Comparison of ENCODE assay signal across 1 cellular context in genomic region chr14:56004807-56005579, GRCh38.
TF ChIP-seq lines count a peak whose summit lies in the region.

No MANE protein-coding gene starts in this region.

TF ChIP-seq in SK-N-SH treated with all-trans-retinoic acid at 6 μM for 48 hours, 23 proteins besides CTCF, POLR2A, EP300 and RAD21 (continued from another document):
- TF ChIP-seq, protein P1, sequence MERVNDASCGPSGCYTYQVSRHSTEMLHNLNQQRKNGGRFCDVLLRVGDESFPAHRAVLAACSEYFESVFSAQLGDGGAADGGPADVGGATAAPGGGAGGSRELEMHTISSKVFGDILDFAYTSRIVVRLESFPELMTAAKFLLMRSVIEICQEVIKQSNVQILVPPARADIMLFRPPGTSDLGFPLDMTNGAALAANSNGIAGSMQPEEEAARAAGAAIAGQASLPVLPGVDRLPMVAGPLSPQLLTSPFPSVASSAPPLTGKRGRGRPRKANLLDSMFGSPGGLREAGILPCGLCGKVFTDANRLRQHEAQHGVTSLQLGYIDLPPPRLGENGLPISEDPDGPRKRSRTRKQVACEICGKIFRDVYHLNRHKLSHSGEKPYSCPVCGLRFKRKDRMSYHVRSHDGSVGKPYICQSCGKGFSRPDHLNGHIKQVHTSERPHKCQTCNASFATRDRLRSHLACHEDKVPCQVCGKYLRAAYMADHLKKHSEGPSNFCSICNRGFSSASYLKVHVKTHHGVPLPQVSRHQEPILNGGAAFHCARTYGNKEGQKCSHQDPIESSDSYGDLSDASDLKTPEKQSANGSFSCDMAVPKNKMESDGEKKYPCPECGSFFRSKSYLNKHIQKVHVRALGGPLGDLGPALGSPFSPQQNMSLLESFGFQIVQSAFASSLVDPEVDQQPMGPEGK (CRISPR knock-in tag; IDR thresholded peaks at IDR 0.05; ENCODE audit: borderline replicate concordance) = no peak
- no peak for TF ChIP-seq ZNF565 (CRISPR knock-in tag; conservative IDR thresholded peaks at IDR 0.05; ENCODE audit: low read depth)
- no peak for TF ChIP-seq ZC3H10 (CRISPR knock-in tag; IDR thresholded peaks at IDR 0.05)
- no peak for TF ChIP-seq OSR1 (CRISPR knock-in tag; IDR thresholded peaks at IDR 0.05)
- no peak for TF ChIP-seq ARNTL (CRISPR knock-in tag; IDR thresholded peaks at IDR 0.05; ENCODE audit: borderline replicate concordance, low read depth)
- TF ChIP-seq PPARA (CRISPR knock-in tag; IDR thresholded peaks at IDR 0.05; ENCODE audit: borderline replicate concordance) = no peak
- no peak for TF ChIP-seq RARB (CRISPR knock-in tag; IDR thresholded peaks at IDR 0.05)
- TF ChIP-seq, protein P2, sequence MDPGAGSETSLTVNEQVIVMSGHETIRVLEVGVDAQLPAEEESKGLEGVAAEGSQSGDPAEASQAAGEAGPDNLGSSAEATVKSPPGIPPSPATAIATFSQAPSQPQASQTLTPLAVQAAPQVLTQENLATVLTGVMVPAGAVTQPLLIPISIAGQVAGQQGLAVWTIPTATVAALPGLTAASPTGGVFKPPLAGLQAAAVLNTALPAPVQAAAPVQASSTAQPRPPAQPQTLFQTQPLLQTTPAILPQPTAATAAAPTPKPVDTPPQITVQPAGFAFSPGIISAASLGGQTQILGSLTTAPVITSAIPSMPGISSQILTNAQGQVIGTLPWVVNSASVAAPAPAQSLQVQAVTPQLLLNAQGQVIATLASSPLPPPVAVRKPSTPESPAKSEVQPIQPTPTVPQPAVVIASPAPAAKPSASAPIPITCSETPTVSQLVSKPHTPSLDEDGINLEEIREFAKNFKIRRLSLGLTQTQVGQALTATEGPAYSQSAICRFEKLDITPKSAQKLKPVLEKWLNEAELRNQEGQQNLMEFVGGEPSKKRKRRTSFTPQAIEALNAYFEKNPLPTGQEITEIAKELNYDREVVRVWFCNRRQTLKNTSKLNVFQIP (CRISPR knock-in tag; IDR thresholded peaks at IDR 0.05; ENCODE audit: borderline replicate concordance, low read depth) = no peak
- TF ChIP-seq SNAI2 (CRISPR knock-in tag; IDR thresholded peaks at IDR 0.05) = no peak
- TF ChIP-seq BACH2 (CRISPR knock-in tag; IDR thresholded peaks at IDR 0.05; ENCODE audit: borderline replicate concordance) = no peak
TF ChIP-seq in SK-N-SH treated with all-trans-retinoic acid at 6 μM for 48 hours: peak in this region for 0.
